8 cellular contexts compared by ENCODE assay signal in the genomic region with DNA sequence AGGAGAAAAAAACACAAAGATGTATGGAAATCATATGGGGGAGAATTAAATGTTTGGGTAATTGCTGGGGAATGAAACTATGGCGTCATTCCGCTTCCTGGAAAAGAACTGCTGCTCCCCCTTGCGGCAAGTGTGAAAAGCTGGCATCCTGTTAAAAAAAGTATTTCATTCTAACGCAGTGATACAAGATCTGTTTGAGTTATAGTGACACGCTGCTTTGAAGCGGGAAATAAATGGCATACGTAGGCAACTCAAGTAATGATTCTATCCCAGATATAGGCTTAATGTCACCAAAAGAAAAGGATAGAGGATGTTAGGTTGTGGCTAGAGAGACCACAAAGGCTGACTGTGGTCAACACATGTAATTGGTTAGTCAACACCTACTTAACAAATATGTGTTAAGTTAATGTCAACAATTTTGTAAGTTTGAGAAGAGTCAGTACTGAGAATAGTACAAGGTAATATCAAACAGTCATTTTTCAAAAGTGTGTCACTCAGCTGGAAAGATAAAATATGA.
DNase-seq lines count a peak whose midpoint lies in the region; ATAC-seq and TF ChIP-seq lines count a peak whose summit lies in the region.

No MANE protein-coding gene starts in this region.

- no peaks in the 10 kb centered on the region for H3K79me2 ChIP-seq in OCI-LY1 (ENCODE audit: insufficient read depth, low read length)

- ATAC-seq in HG03354 (IDR thresholded peaks at IDR 0.05; ENCODE audit: poor library complexity, severe bottlenecking, unreplicated experiment) = peak; percentile 81
- peak; percentile 83 for ATAC-seq in activated T-helper 17 cell treated with anti-CD3 and anti-CD28 coated beads, Interleukin-2, amount 50 U/mL, for 72 hours (replicated peaks)

- H3K27ac ChIP-seq in OCI-LY1 (ENCODE audit: low read depth, low read length, poor library complexity, severe bottlenecking) = no peak overlapping the region

- peak; percentile 9 to 29 for DNase-seq in NCI-H446 (lab: John Stamatoyannopoulos, UW)
- no peak for DNase-seq in NCI-H446 treated with DMSO at 0.1 percent for 48 hours (lab: John Stamatoyannopoulos, UW)
- DNase-seq in glomerular visceral epithelial cell (ENCODE audit: extremely low spot score) = peak; percentile 68
- DNase-seq in progenitor cell of endocrine pancreas (ENCODE audit: low spot score, unreplicated experiment) = peak; percentile 21
- DNase-seq in SKM-1 treated with dmso at 0.1 percent for 144 hours (lab: John Stamatoyannopoulos, UW; ENCODE audit: unreplicated experiment) = no peak

- peaks cover 10% of the 10 kb centered on the region for H3K27me3 Mint-ChIP-seq in activated T-helper 17 cell treated with anti-CD3 and anti-CD28 coated beads, Interleukin-2, amount 50 U/mL, for 72 hours
- no peaks in the 10 kb centered on the region for H3K27me3 Mint-ChIP-seq in progenitor cell of endocrine pancreas

- no peaks in the 10 kb centered on the region for H3K27me3 ChIP-seq in OCI-LY1 (ENCODE audit: insufficient read depth, low read length)

- no peaks in the 10 kb centered on the region for H3K4me1 ChIP-seq in OCI-LY1 (ENCODE audit: insufficient read depth, low read length, severe bottlenecking)

- H3K9me3 ChIP-seq in OCI-LY1 (ENCODE audit: low read length) = no peaks in the 10 kb centered on the region

- H3K9me2 ChIP-seq in OCI-LY1 (ENCODE audit: low read depth, low read length) = no peaks in the 10 kb centered on the region

- peak overlapping the region; percentile 66 for H3K27ac Mint-ChIP-seq in activated T-helper 17 cell treated with anti-CD3 and anti-CD28 coated beads, Interleukin-2, amount 50 U/mL, for 72 hours
- H3K27ac Mint-ChIP-seq in progenitor cell of endocrine pancreas = peak overlapping the region; percentile 31

- no peak overlapping the region for H2AFZ ChIP-seq in OCI-LY1 (ENCODE audit: low read length)

- peaks cover 9% of the 10 kb centered on the region for H3K4me1 Mint-ChIP-seq in activated T-helper 17 cell treated with anti-CD3 and anti-CD28 coated beads, Interleukin-2, amount 50 U/mL, for 72 hours
- H3K4me1 Mint-ChIP-seq in progenitor cell of endocrine pancreas (ENCODE audit: low read depth) = no peaks in the 10 kb centered on the region

- H3K36me3 ChIP-seq in OCI-LY1 (ENCODE audit: insufficient read depth, low read length) = no peaks in the 10 kb centered on the region

- H3K9me3 Mint-ChIP-seq in activated T-helper 17 cell treated with anti-CD3 and anti-CD28 coated beads, Interleukin-2, amount 50 U/mL, for 72 hours = no peaks in the 10 kb centered on the region
- peaks cover 1% of the 10 kb centered on the region for H3K9me3 Mint-ChIP-seq in progenitor cell of endocrine pancreas (ENCODE audit: low read depth)

- H3K36me3 Mint-ChIP-seq in activated T-helper 17 cell treated with anti-CD3 and anti-CD28 coated beads, Interleukin-2, amount 50 U/mL, for 72 hours (ENCODE audit: low read depth) = no peaks in the 10 kb centered on the region
- H3K36me3 Mint-ChIP-seq in progenitor cell of endocrine pancreas (ENCODE audit: insufficient read depth) = peaks cover under 1% of the 10 kb centered on the region

- no peaks in the 10 kb centered on the region for H3F3A ChIP-seq in OCI-LY1 (ENCODE audit: insufficient read depth, low read length)

- H3K4me3 Mint-ChIP-seq in activated T-helper 17 cell treated with anti-CD3 and anti-CD28 coated beads, Interleukin-2, amount 50 U/mL, for 72 hours = peak overlapping the region; percentile 32
- no peak overlapping the region for H3K4me3 Mint-ChIP-seq in progenitor cell of endocrine pancreas (ENCODE audit: low read depth)

- no peak overlapping the region for H3K4me3 ChIP-seq in OCI-LY1 (ENCODE audit: low read depth, low read length, poor library complexity, severe bottlenecking)

- TF ChIP-seq CTCF in OCI-LY1 (IDR thresholded peaks at IDR 0.05; ENCODE audit: low read length) (peak; percentile 68), progenitor cell of endocrine pancreas (IDR thresholded peaks at IDR 0.05; ENCODE audit: unreplicated experiment) (peak; percentile 95)

- H3K9ac ChIP-seq in OCI-LY1 (ENCODE audit: low read length) = no peak overlapping the region

- H4K20me1 ChIP-seq in OCI-LY1 (ENCODE audit: insufficient read depth, low read length) = no peaks in the 10 kb centered on the region

- no peak overlapping the region for H3K4me2 ChIP-seq in OCI-LY1 (ENCODE audit: low read length)

Comparison
In these comparisons a context has a peak if more than half of its experiments do, and no peak if none do; other contexts are left out.
1. DNase-seq: peak in NCI-H446 (2 of 2), glomerular visceral epithelial cell (single experiment) and progenitor cell of endocrine pancreas (single experiment); none in NCI-H446 treated with DMSO at 0.1 percent for 48 hours (single experiment) and SKM-1 treated with dmso at 0.1 percent for 144 hours (single experiment).